In the genomic region with DNA sequence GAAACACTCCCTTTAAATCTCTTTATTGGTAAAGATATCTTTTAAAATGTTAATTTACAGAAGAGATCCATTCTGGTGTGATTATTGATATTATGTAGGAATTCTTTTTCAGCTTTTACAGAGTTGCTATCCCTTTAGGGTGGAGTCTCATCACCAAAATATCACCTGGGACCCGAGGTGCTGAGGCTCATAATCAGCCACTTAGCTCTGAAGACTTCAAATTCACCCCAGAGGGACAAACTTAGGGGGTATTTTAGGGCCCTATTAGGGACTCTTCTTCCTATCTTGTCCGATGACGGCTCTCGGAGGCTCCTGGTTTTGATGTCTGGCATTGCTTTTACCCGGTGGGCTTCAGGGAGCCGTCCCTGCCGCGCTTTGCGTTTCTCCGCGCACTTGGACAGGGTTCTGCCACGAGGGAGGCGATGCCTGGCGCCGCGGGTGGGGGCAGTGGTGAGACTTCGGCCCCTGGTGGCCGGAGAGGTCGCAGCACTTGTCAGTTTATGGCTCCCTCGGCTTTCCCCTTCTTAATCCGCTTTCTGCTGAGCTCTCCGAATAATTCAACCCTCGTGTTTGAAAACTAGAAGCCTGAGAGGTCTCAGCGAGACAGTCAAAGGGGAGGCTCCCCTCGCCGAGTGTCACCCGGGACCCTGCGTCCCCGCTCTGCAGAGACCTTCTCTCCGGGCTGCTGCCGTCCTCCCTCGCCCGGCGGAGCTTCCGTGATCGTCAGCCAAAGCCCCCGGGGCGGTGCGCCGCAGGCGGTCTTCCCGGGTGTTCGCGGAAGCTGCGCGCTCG, we compare ENCODE assay signal across 8 cellular contexts. TPM values are rescaled to one million over a fixed set of nuclear protein-coding genes. Genes with fewer than 3 reads are reported as not detected.
DNase-seq lines count a peak whose midpoint lies in the region; ATAC-seq, FAIRE-seq and TF ChIP-seq lines count a peak whose summit lies in the region.

No MANE protein-coding gene starts in this region.

- no peaks in the 10 kb centered on the region for H3K79me1 ChIP-seq in H1 (ENCODE audit: low read depth, low read length)

- peak overlapping the region; percentile 66 to 89 for H3K4me2 ChIP-seq in H1 (ENCODE audit: insufficient read depth in 1 of 2, low read depth in 2 of 2, low read length in 2 of 2)

- H3K18ac ChIP-seq in H1 (ENCODE audit: extremely low read depth, low read length): no peak overlapping the region; the same call in 1 of the 2 replicates

- H3K23ac ChIP-seq in H1 (ENCODE audit: insufficient read length): no peak overlapping the region

- H3K4me1 ChIP-seq in H1 (replicated peaks in 1 of 4; ENCODE audit: control insufficient read depth in 3 of 4, insufficient read depth in 4 of 4, low read length in 3 of 4) (peaks cover 7 to 20% (median 13%) of the 10 kb centered on the region in 4 experiments; a peak in 6 of 7 replicates), mesodermal cell (ENCODE audit: control insufficient read depth, insufficient read depth, low read length, poor library complexity, severe bottlenecking) (peaks cover 16% of the 10 kb centered on the region)

- CTCF ChIA-PET in H1 (lab: Charles Lee; ENCODE audit: partially characterized antibody): interaction anchor here (0.6 to 13.4 kb wide), 25 partner anchors 10 to 498 kb away, joined by 3 to 237 read pairs (median 5); a partner anchor contains a TSS

- no peak overlapping the region for H2BK15ac ChIP-seq in H1 (ENCODE audit: low read length)

- H2BK20ac ChIP-seq in H1 (ENCODE audit: low read length): no peak overlapping the region

- H4K91ac ChIP-seq in H1 (replicated peaks; ENCODE audit: insufficient read length, low read length): no peak overlapping the region

- H3K36me3 ChIP-seq in H1 (ENCODE audit: control insufficient read depth in 2 of 4, insufficient read depth in 4 of 4, low read length in 3 of 4): no peaks in the 10 kb centered on the region
- no peaks in the 10 kb centered on the region for H3K36me3 ChIP-seq in mesodermal cell (ENCODE audit: control insufficient read depth, insufficient read depth, low read length)

- TF ChIP-seq POLR2A in H1 (IDR thresholded peaks at IDR 0.05; ENCODE audit: control extremely low read depth in 1 of 2, low read depth in 2 of 2, low read length in 2 of 2): no peak

- H3K4me3 ChIP-seq in H1 (ENCODE audit: extremely low read depth in 1 of 4, insufficient read depth in 2 of 4, low read depth in 3 of 4, low read length in 4 of 4) (peak overlapping the region; percentile 27 to 70 (median 52)), mesodermal cell (ENCODE audit: extremely low read depth, insufficient read depth, low read length, poor library complexity, severe bottlenecking) (peak overlapping the region; percentile 54)

- H4K8ac ChIP-seq in H1 (ENCODE audit: extremely low read depth, insufficient read depth, low read length): no peak overlapping the region; the same call in 1 of the 2 replicates

- TF ChIP-seq RAD21 in H1 (IDR thresholded peaks at IDR 0.05 in 1 of 2, conservative IDR thresholded peaks at IDR 0.05 in 1 of 2; ENCODE audit: low read depth in 2 of 2, low read length in 2 of 2): peak; percentile 72 to 82

- no peak overlapping the region for H3K14ac ChIP-seq in H1 (ENCODE audit: insufficient read length)

- no peaks in the 10 kb centered on the region for H4K20me1 ChIP-seq in H1 (replicated peaks in 1 of 2; ENCODE audit: control insufficient read depth in 1 of 2, insufficient read depth in 2 of 2, low read length in 2 of 2)

- no peak overlapping the region for H2AK5ac ChIP-seq in H1 (ENCODE audit: low read depth, low read length)

- H3K27me3 ChIP-seq in H1 (replicated peaks in 1 of 4; ENCODE audit: control insufficient read depth in 3 of 4, extremely low read depth in 1 of 4, insufficient read depth in 3 of 4, low read length in 3 of 4): peaks cover 5 to 58% (median 40%) of the 10 kb centered on the region in 4 experiments

- no peak overlapping the region for H4K5ac ChIP-seq in H1 (ENCODE audit: insufficient read length, low read depth, low read length)

- peak; percentile 19 for FAIRE-seq in H1 (lab: Jason Lieb, UNC)

- no peak overlapping the region for H2BK120ac ChIP-seq in H1 (replicated peaks; ENCODE audit: low read depth, low read length)

- H3K56ac ChIP-seq in H1 (replicated peaks; ENCODE audit: insufficient read length, low read depth, low read length): no peak overlapping the region

- TF ChIP-seq CTCF in 22Rv1 (IDR thresholded peaks at IDR 0.05) (peak; percentile 92), H1 (IDR thresholded peaks at IDR 0.05; ENCODE audit: control extremely low read depth in 1 of 3, insufficient read depth in 1 of 3, low read depth in 1 of 3, low read length in 3 of 3) (peak; percentile 77 to 95 (median 80))

- H2BK5ac ChIP-seq in H1 (ENCODE audit: low read depth, low read length): no peak overlapping the region

- no peak for TF ChIP-seq EP300 in H1 (IDR thresholded peaks at IDR 0.05; ENCODE audit: borderline replicate concordance in 1 of 2, low read depth in 2 of 2, low read length in 2 of 2)

- WGBS in H1 (ENCODE audit: extremely low coverage in 1 of 2, insufficient coverage in 1 of 2, insufficient read length in 1 of 2, insufficient replicate concordance in 2 of 2, low coverage in 1 of 2, low lambda C conversion rate in 2 of 2, missing lambda C conversion rate in 1 of 2), 2 experiments: 3% methylated on average over 33 of the region's 47 CpGs; no CpG with 5 or more reads in 1 of the 2 experiments
- 1 to 2% methylated on average over 31 to 44 of the region's 47 CpGs for WGBS in mesodermal cell (ENCODE audit: insufficient coverage in 2 of 2), 2 experiments

- H3K4ac ChIP-seq in H1 (replicated peaks; ENCODE audit: insufficient read length, low read depth, low read length): no peak overlapping the region

- DNase-seq in NCI-H345 (lab: John Stamatoyannopoulos, UW): peak; percentile 38
- DNase-seq in activated CD8-positive, alpha-beta memory T cell treated with anti-CD3 and anti-CD28 coated beads for 24 hours: peak; percentile 91
- DNase-seq in H1 (ENCODE audit: low read depth in 1 of 2, low spot score in 2 of 2): peak in 1 of 2 experiments; percentile 83
- DNase-seq in stimulated activated CD8-positive, alpha-beta memory T cell treated with anti-CD3 and anti-CD28 coated beads, Interleukin-15, amount 100 ng/mL, for 1 hour (ENCODE audit: low read depth): peak; percentile 47

- POLR2A ChIA-PET in H1 (lab: Charles Lee; ENCODE audit: partially characterized antibody): interaction anchor here (0.6 to 2.0 kb wide), 4 partner anchors 12 to 1785 kb away, joined by 3 to 5 read pairs (median 3); a partner anchor contains a TSS

- H2AFZ ChIP-seq in H1 (ENCODE audit: low read length): peak overlapping the region; percentile 78; the same call in 1 of the 2 replicates

- no peak overlapping the region for H3K9ac ChIP-seq in H1 (replicated peaks in 1 of 4; ENCODE audit: extremely low read depth in 1 of 4, low read depth in 3 of 4, low read length in 3 of 4)

- ATAC-seq in GM18498 (IDR thresholded peaks at IDR 0.05; ENCODE audit: unreplicated experiment) (peak; percentile 100), HG02852 (IDR thresholded peaks at IDR 0.05; ENCODE audit: unreplicated experiment) (peak; percentile 99)

- H3K9me3 ChIP-seq in H1 (ENCODE audit: insufficient read depth in 2 of 2, low read depth in 1 of 2, low read length in 1 of 2) (no peaks in the 10 kb centered on the region), mesodermal cell (ENCODE audit: control insufficient read depth, low read length) (no peaks in the 10 kb centered on the region)

- H3K23me2 ChIP-seq in H1 (ENCODE audit: low read depth, low read length): peaks cover 4% of the 10 kb centered on the region; the same call in 1 of the 2 replicates

- H3K27ac ChIP-seq in 22Rv1: no peak overlapping the region
- H3K27ac ChIP-seq in H1 (ENCODE audit: low read depth, low read length): no peak overlapping the region
- no peak overlapping the region for H3K27ac ChIP-seq in mesodermal cell (ENCODE audit: low read depth, low read length, severe bottlenecking)

- no peaks in the 10 kb centered on the region for H3K79me2 ChIP-seq in H1 (ENCODE audit: control insufficient read depth in 1 of 2, insufficient read depth in 2 of 2, low read length in 2 of 2)

- H2BK12ac ChIP-seq in H1 (ENCODE audit: low read depth, low read length): no peak overlapping the region

TF ChIP-seq in H1, 55 proteins besides CTCF, POLR2A, EP300 and RAD21 (continues in another document):
- peak; percentile 93 to 96; a peak in 3 of 4 replicates for TF ChIP-seq HDAC2 (IDR thresholded peaks at IDR 0.05; ENCODE audit: borderline replicate concordance in 1 of 2, low read depth in 2 of 2, low read length in 2 of 2)
- peak; percentile 57 for TF ChIP-seq ASH2L (IDR thresholded peaks at IDR 0.05; ENCODE audit: low read length)
- TF ChIP-seq CBX5 (IDR thresholded peaks at IDR 0.05; ENCODE audit: low read depth, low read length): no peak
- TF ChIP-seq SUZ12 (IDR thresholded peaks at IDR 0.05; ENCODE audit: low read length): peak; percentile 58; the same call in 1 of the 2 replicates
- TF ChIP-seq, protein P1, sequence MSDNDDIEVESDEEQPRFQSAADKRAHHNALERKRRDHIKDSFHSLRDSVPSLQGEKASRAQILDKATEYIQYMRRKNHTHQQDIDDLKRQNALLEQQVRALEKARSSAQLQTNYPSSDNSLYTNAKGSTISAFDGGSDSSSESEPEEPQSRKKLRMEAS (IDR thresholded peaks at IDR 0.05): peak; percentile 87
- no peak for TF ChIP-seq KDM1A (IDR thresholded peaks at IDR 0.05; ENCODE audit: borderline replicate concordance, low read length)
- no peak for TF ChIP-seq HDAC6 (IDR thresholded peaks at IDR 0.05; ENCODE audit: low read depth, low read length)
- TF ChIP-seq CTBP2 (IDR thresholded peaks at IDR 0.05; ENCODE audit: borderline replicate concordance, insufficient read depth, insufficient read length, low read length): peak; percentile 50
- peak; percentile 55; the same call in 1 of the 2 replicates for TF ChIP-seq YY1 (IDR thresholded peaks at IDR 0.05; ENCODE audit: low read depth, low read length)
- peak; percentile 39; the same call in 1 of the 2 replicates for TF ChIP-seq GABPA (IDR thresholded peaks at IDR 0.05; ENCODE audit: borderline replicate concordance, insufficient read depth, low read length)
- no peak for TF ChIP-seq TCF12 (IDR thresholded peaks at IDR 0.05; ENCODE audit: low read depth, low read length)
- TF ChIP-seq SP2 (IDR thresholded peaks at IDR 0.05; ENCODE audit: low read length): no peak

RNA-seq across cellular contexts. Expression of a gene that starts 27.8 kb away (rescaled TPM):
- total RNA-seq in H1 (2021; fragmentation: NEBNext Ultra II Directional; extraction: Animal tissue kit (Norgen Biotek cat#: 25700)): 0.29 and 0.63 TPM in 2 replicates
- 0.05 and 0.22 TPM in 2 replicates for polyA plus RNA-seq in H1 (2011; rRNA removed)
- polyA plus RNA-seq in H1 (2011; cell fraction: cytosol; rRNA removed): 0.10 TPM
- 0.39 TPM for polyA plus RNA-seq in H1 (2011; cell fraction: nucleus; rRNA removed)
- 0.08 to 0.20 TPM (median 0.13 TPM) in 4 replicates for polyA plus RNA-seq in H1 (2012, experiment 1 of 2)
- 0.04 TPM for polyA plus RNA-seq in H1 (2012, experiment 2 of 2)
- 0.30 TPM for polyA plus RNA-seq in H1 (2013, experiment 1 of 2)
- 0.29 TPM for polyA plus RNA-seq in H1 (2013, experiment 2 of 2)
- polyA minus RNA-seq in H1 (2011; rRNA and poly(A)+ RNA removed): 0.19 and 0.20 TPM in 2 replicates
- polyA minus RNA-seq in H1 (2011; cell fraction: cytosol; rRNA and poly(A)+ RNA removed): 0.73 TPM
- 1.1 TPM for polyA minus RNA-seq in H1 (2011; cell fraction: nucleus; rRNA and poly(A)+ RNA removed)
- polyA plus RNA-seq in mesodermal cell (2013, experiment 1 of 2): 2.7 TPM
- 2.9 TPM for polyA plus RNA-seq in mesodermal cell (2013, experiment 2 of 2)
